Comparison of ENCODE assay signal across 1 cellular context in genomic region chr11:93773045-93773477, GRCh38.
A peak's percentile ranks its signal among the peaks of the same experiment; 100 is the strongest.
TF ChIP-seq lines count a peak whose summit lies in the region.

No MANE protein-coding gene starts in this region.

TF ChIP-seq in HepG2, 621 proteins besides CTCF, POLR2A, EP300 and RAD21 (continued from another document):
- TF ChIP-seq KLF12 (CRISPR knock-in tag; IDR thresholded peaks at IDR 0.05; ENCODE audit: borderline replicate concordance) (peak; percentile 75), FOXK2 (IDR thresholded peaks at IDR 0.05) (0 out of 2 replicates have a peak, but pooled peaks have one; percentile 41), TBX2 (CRISPR knock-in tag; IDR thresholded peaks at IDR 0.05; ENCODE audit: borderline replicate concordance) (peak; percentile 64; the same call in 1 of the 2 replicates), ZMYM4 (CRISPR knock-in tag; IDR thresholded peaks at IDR 0.05) (peak; percentile 85), ZNF614 (CRISPR knock-in tag; IDR thresholded peaks at IDR 0.05; ENCODE audit: borderline replicate concordance) (peak; percentile 47; the same call in 1 of the 2 replicates), ZNF773 (CRISPR knock-in tag; IDR thresholded peaks at IDR 0.05; ENCODE audit: borderline replicate concordance) (peak; percentile 61; the same call in 1 of the 2 replicates), ZNF580 (CRISPR knock-in tag; IDR thresholded peaks at IDR 0.05; ENCODE audit: borderline replicate concordance, low read depth) (no peak; the same call in 1 of the 2 replicates), HNF1A (IDR thresholded peaks at IDR 0.05; ENCODE audit: low read depth) (no peak), HNF1A (CRISPR knock-in tag; IDR thresholded peaks at IDR 0.05; ENCODE audit: borderline replicate concordance) (peak; percentile 39; the same call in 1 of the 2 replicates), ZNF451 (CRISPR knock-in tag; IDR thresholded peaks at IDR 0.05) (no peak), ZNF138 (CRISPR knock-in tag; IDR thresholded peaks at IDR 0.05; ENCODE audit: low read depth) (peak; percentile 81; the same call in 1 of the 2 replicates), ZNF335 (CRISPR knock-in tag; IDR thresholded peaks at IDR 0.05) (peak; percentile 61; the same call in 1 of the 2 replicates), CBFB (CRISPR knock-in tag; IDR thresholded peaks at IDR 0.05) (no peak), ARID2 (CRISPR knock-in tag; IDR thresholded peaks at IDR 0.05; ENCODE audit: borderline replicate concordance) (no peak), ZNF644 (CRISPR knock-in tag; IDR thresholded peaks at IDR 0.05; ENCODE audit: low read depth) (peak; percentile 56; the same call in 1 of the 2 replicates)
